16 cellular contexts compared by ENCODE assay signal in the genomic region with DNA sequence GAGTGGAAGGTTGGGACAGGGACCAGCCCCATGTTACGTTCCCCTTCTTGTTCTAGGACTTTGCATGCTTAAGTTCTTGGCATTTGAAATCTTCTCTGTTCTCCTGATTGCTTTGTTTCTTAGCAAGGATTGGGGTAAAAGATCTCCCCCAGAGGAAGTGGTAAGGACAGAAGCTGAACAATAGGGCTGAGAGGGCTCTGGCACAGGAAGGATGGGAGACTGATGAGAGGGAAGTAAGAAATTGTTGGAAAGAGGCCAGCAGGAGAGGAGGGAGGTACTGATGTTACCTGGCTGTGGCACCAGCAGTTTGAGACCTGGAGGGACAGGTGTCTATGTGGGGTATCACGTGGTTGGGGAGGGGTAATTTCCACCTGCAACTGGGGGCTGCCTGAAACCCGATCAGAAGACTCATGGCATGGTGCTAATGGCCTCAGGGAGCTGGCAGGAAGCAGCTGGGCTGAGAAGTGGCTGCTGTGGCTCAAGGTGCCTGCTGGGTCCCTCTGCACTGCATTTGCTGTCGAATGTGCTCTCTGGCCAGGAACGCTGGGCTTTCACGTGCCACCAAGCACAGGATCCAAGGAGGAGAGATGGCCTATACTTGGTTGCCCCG.
DNase-seq lines count a peak whose midpoint lies in the region; TF ChIP-seq lines count a peak whose summit lies in the region.
"Had no signal": no experiment of that assay in that cellular context is flagged by ENCODE, and none has a peak within 500 bp of the region (broad histone marks: within the 10 kb centered on the region; RNA-seq: fewer than 3 reads in every experiment).

No MANE protein-coding gene starts in this region.

- H3K4me1 Mint-ChIP-seq in glutamatergic neuron (ENCODE audit: low read depth, unreplicated experiment) = peaks cover 53% of the 10 kb centered on the region

- no peak overlapping the region for H2AFZ ChIP-seq in MM.1S (ENCODE audit: low read length)

- no peak overlapping the region for H3K4me2 ChIP-seq in MM.1S (ENCODE audit: low read depth, low read length)

- H3K27me3 Mint-ChIP-seq in glutamatergic neuron (ENCODE audit: unreplicated experiment) = peaks cover 16% of the 10 kb centered on the region

- DNase-seq in DMS79 treated with DMSO at 0.1 percent for 48 hours (lab: John Stamatoyannopoulos, UW) (peak; percentile 60), MM.1S (peak; percentile 18), NCI-H345 treated with DMSO at 0.1 percent for 48 hours (lab: John Stamatoyannopoulos, UW; ENCODE audit: unreplicated experiment) (peak; percentile 72), glutamatergic neuron (no peak), transverse colon (no peak), AG08396 (ENCODE audit: low spot score) (no peak), NCI-H1048 (lab: John Stamatoyannopoulos, UW) (no peak)
- DNase-seq: activated CD4-positive, alpha-beta T cell treated with anti-CD3 and anti-CD28 coated beads, Interleukin-2, amount 50 U/mL, for 48 hours; activated T-cell treated with anti-CD3 and anti-CD28 coated beads, Interleukin-2, amount 50 U/mL, for 4 hours; heart left ventricle; IMR-90; PC-3; stimulated activated naive CD4-positive, alpha-beta T cell treated with Interleukin-2 at 50 U/mL for 16 hours; upper lobe of left lung had no signal

- intact Hi-C loops in transverse colon (cut with DNase I; ENCODE audit: low total_unique reads) = no loop called here

- TF ChIP-seq EP300 in transverse colon (IDR thresholded peaks at IDR 0.05; ENCODE audit: low read depth) = no peak

- H3K9me3 Mint-ChIP-seq in glutamatergic neuron (ENCODE audit: unreplicated experiment) = peaks cover 5% of the 10 kb centered on the region
- H3K9me3 Mint-ChIP-seq: activated T-cell treated with anti-CD3 and anti-CD28 coated beads, Interleukin-2, amount 50 U/mL, for 4 hours; naive thymus-derived CD8-positive, alpha-beta T cell had no signal

- H3K36me3 Mint-ChIP-seq in glutamatergic neuron (ENCODE audit: unreplicated experiment) = no peaks in the 10 kb centered on the region
- H3K36me3 Mint-ChIP-seq: naive thymus-derived CD8-positive, alpha-beta T cell had no signal

- H3K36me3 ChIP-seq in MM.1S (replicated peaks; ENCODE audit: insufficient read depth, low read length) (no peaks in the 10 kb centered on the region), transverse colon (no peaks in the 10 kb centered on the region)
- H3K36me3 ChIP-seq: cardiac muscle cell, heart left ventricle, upper lobe of left lung had no signal

- no peaks in the 10 kb centered on the region for H3F3A ChIP-seq in MM.1S (ENCODE audit: insufficient read depth, low read length)

- TF ChIP-seq POLR2A in transverse colon (IDR thresholded peaks at IDR 0.05) = no peak

- peak overlapping the region; percentile 49 for H3K27ac Mint-ChIP-seq in glutamatergic neuron (ENCODE audit: unreplicated experiment)

- H3K79me2 ChIP-seq in MM.1S (ENCODE audit: low read length) = no peaks in the 10 kb centered on the region

- TF ChIP-seq CTCF in MM.1S (IDR thresholded peaks at IDR 0.05; ENCODE audit: low read length) (no peak), glutamatergic neuron (IDR thresholded peaks at IDR 0.05; ENCODE audit: partially characterized antibody, unreplicated experiment) (no peak), transverse colon (IDR thresholded peaks at IDR 0.05) (no peak)

- H3K4me3 Mint-ChIP-seq in glutamatergic neuron (ENCODE audit: unreplicated experiment) = no peak overlapping the region
- H3K4me3 Mint-ChIP-seq: activated T-cell treated with anti-CD3 and anti-CD28 coated beads, Interleukin-2, amount 50 U/mL, for 4 hours; naive thymus-derived CD8-positive, alpha-beta T cell had no signal

- no peaks in the 10 kb centered on the region for H3K27me3 ChIP-seq in MM.1S (replicated peaks; ENCODE audit: insufficient read depth, low read length)
- H3K27me3 ChIP-seq in transverse colon = no peaks in the 10 kb centered on the region
- H3K27me3 ChIP-seq: cardiac muscle cell, upper lobe of left lung had no signal

- H4K20me1 ChIP-seq in MM.1S (ENCODE audit: insufficient read depth, low read length) = no peaks in the 10 kb centered on the region

- H3K4me3 ChIP-seq in MM.1S (ENCODE audit: low read length) (no peak overlapping the region), transverse colon (no peak overlapping the region)
- H3K4me3 ChIP-seq: cardiac muscle cell, heart left ventricle, upper lobe of left lung had no signal

- no peak overlapping the region for H3K9ac ChIP-seq in MM.1S (ENCODE audit: low read length)

- H3K27ac ChIP-seq in MM.1S (ENCODE audit: low read length) (no peak overlapping the region), transverse colon (no peak overlapping the region)
- H3K27ac ChIP-seq: cardiac muscle cell, heart left ventricle, upper lobe of left lung had no signal

- no peaks in the 10 kb centered on the region for H3K9me3 ChIP-seq in MM.1S (replicated peaks; ENCODE audit: insufficient read depth, low read length)
- no peaks in the 10 kb centered on the region for H3K9me3 ChIP-seq in transverse colon
- H3K9me3 ChIP-seq: heart left ventricle, upper lobe of left lung had no signal

- in situ Hi-C loops in transverse colon (cut with MboI; ENCODE audit: low pct_ligation_motif_present in 1 of 4, low pct_unique_long_range_greater_than_20kb in 1 of 4, low sequenced_read_pairs in 3 of 4) = no loop called here

- H3K4me1 ChIP-seq in MM.1S (ENCODE audit: low read length) (no peaks in the 10 kb centered on the region), transverse colon (peaks cover 7 to 28% (median 20%) of the 10 kb centered on the region in 4 donors)

- no peaks in the 10 kb centered on the region for H3K9me2 ChIP-seq in MM.1S (replicated peaks; ENCODE audit: insufficient read depth, low read length)

- WGBS in transverse colon (ENCODE audit: low coverage in 1 of 2), 2 donors = 63 to 100% methylated on average over 1 to 7 of the region's 7 CpGs

Comparison
In these comparisons a context has a peak if more than half of its experiments do, and no peak if none do; other contexts are left out.
1. DNase-seq: peak in DMS79 treated with DMSO at 0.1 percent for 48 hours (single experiment), MM.1S (single experiment) and NCI-H345 treated with DMSO at 0.1 percent for 48 hours (single experiment); none in glutamatergic neuron (single experiment), transverse colon (single experiment), AG08396 (single experiment) and NCI-H1048 (single experiment).